ENCODE assay signal across 9 cellular contexts in the genomic region with DNA sequence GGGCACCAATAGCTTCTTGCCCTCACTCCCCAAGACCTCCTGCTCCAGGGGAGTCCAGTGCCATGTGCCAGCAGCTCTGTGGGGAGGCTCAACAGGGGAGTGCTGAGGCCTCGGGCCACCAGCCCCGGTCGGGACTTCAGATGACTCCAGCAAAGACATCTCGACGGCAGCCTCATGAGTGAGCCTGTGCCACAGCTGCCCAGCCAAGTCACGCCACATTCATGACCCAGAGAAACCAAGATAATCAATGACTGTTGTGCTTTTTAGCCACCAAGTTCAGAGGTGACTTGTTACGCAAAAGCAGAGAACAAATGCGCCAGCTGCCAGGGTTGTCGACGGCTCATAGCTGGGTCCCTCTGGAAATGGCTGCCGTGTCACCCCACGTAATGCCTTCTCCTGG.
"Had no signal": no experiment of that assay in that cellular context is flagged by ENCODE, and none has a peak within 500 bp of the region (broad histone marks: within the 10 kb centered on the region; RNA-seq: fewer than 3 reads in every experiment).

No MANE protein-coding gene starts in this region.

- H2AFZ ChIP-seq: GM23248 had no signal

- H3K4me3 ChIP-seq: GM23248, HAP-1 had no signal

- H3K9me3 Mint-ChIP-seq: HFFc6 had no signal

- H3K36me3 ChIP-seq: HAP-1 had no signal

- H3K9ac ChIP-seq: GM23248 had no signal

- H3K4me1 ChIP-seq: HAP-1 had no signal

- H3K27ac ChIP-seq: GM23248, HL-60 had no signal

- ATAC-seq: HCT116 had no signal

- H3K9me3 ChIP-seq: HAP-1 had no signal

- H3K4me3 Mint-ChIP-seq: HFFc6, IgD-negative memory B cell had no signal

- H3K27ac Mint-ChIP-seq: HFFc6 had no signal

- DNase-seq: GM23248, GOT3, H7, HFFc6, KBM-7 had no signal
